Comparison of ENCODE assay signal across 8 cellular contexts in the genomic region with DNA sequence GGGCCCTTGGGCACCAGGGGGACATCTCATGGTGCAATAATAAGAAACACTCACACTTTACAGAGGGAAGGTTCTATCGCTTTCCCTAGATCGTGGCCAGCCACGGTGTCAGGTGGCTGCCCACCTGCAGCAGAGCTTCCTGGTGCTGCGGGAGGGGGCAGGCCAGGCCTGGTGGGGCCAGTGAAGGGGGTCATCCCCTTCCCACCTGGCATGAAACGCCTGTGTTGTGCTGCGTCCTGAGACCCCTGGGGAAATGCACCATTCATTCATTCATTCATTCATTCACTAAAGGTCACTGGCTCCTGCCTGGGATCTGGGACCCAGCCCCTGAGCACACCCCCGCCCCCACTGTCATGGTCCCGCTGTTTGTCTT. TPM values are rescaled to one million over a fixed set of nuclear protein-coding genes. Genes with fewer than 3 reads are reported as not detected.
DNase-seq lines count a peak whose midpoint lies in the region; ATAC-seq, FAIRE-seq and TF ChIP-seq lines count a peak whose summit lies in the region.

No MANE protein-coding gene starts in this region.

- no peak for TF ChIP-seq CTCF in PC-9 (conservative IDR thresholded peaks at IDR 0.05)
- TF ChIP-seq CTCF in epithelial cell of proximal tubule (conservative IDR thresholded peaks at IDR 0.05; ENCODE audit: low read depth, low read length): no peak
- no peak for TF ChIP-seq CTCF in pancreas (IDR thresholded peaks at IDR 0.05)
- TF ChIP-seq CTCF in D721Med (IDR thresholded peaks at IDR 0.05; ENCODE audit: insufficient read depth, missing control alignments): no peak

- H3K4me2 ChIP-seq in PC-9: peak overlapping the region; percentile 99

- H3K9me3 ChIP-seq in CD8-positive, alpha-beta memory T cell (ENCODE audit: low read length): no peaks in the 10 kb centered on the region
- H3K9me3 ChIP-seq in PC-9 (ENCODE audit: insufficient read depth, low read depth): no peaks in the 10 kb centered on the region
- no peaks in the 10 kb centered on the region for H3K9me3 ChIP-seq in pancreas

- no peaks in the 10 kb centered on the region for H3K9me3 Mint-ChIP-seq in CD8-positive, alpha-beta memory T cell

- H3K9me2 ChIP-seq in PC-9 (ENCODE audit: insufficient read depth): no peaks in the 10 kb centered on the region

- POLR2A ChIA-PET in CD8-positive, alpha-beta memory T cell (lab: Charles Lee): no interaction called here
- POLR2A ChIA-PET in PC-9 (lab: Charles Lee; ENCODE audit: unreplicated experiment): interaction anchor here (0.7 kb wide), 1 partner anchor 721 kb away, joined by 3 read pairs; no protein-coding TSS in a partner anchor

- no peak overlapping the region for H3K27ac ChIP-seq in CD8-positive, alpha-beta memory T cell (ENCODE audit: low read depth, low read length)
- H3K27ac ChIP-seq in PC-9: peak overlapping the region; percentile 74
- peak overlapping the region; percentile 71 to 89 (median 81) for H3K27ac ChIP-seq in pancreas

- H3K36me3 ChIP-seq in CD8-positive, alpha-beta memory T cell (ENCODE audit: insufficient read depth, low read length): no peaks in the 10 kb centered on the region
- H3K36me3 ChIP-seq in PC-9 (ENCODE audit: low read depth): no peaks in the 10 kb centered on the region
- no peaks in the 10 kb centered on the region for H3K36me3 ChIP-seq in pancreas

- H3K4me3 Mint-ChIP-seq in CD8-positive, alpha-beta memory T cell: peak overlapping the region in 6 of 7 donors; percentile 7 to 68 (median 67)

- FAIRE-seq in pancreas (lab: Jason Lieb, UNC) (no peak), urothelium cell line (lab: Jason Lieb, UNC) (no peak), D721Med (lab: Jason Lieb, UNC) (no peak)

- WGBS in pancreas, 2 donors: 4 to 9% methylated on average over 8 of the region's 8 CpGs

- BruUV-seq in PC-9 (replicated peaks; lab: Mats Ljungman, UMichigan): TSS peak; percentile 48

- H3K79me2 ChIP-seq in PC-9 (ENCODE audit: low read depth): peaks cover 47% of the 10 kb centered on the region

- no peaks in the 10 kb centered on the region for H3K36me3 Mint-ChIP-seq in CD8-positive, alpha-beta memory T cell

- ATAC-seq in pancreas: no peak
- ATAC-seq in GM19023 (IDR thresholded peaks at IDR 0.05; ENCODE audit: unreplicated experiment): no peak
- no peak for ATAC-seq in HG03439 (IDR thresholded peaks at IDR 0.05; ENCODE audit: unreplicated experiment)

- peaks cover 7 to 12% (median 9%) of the 10 kb centered on the region in 3 donors for H3K4me1 Mint-ChIP-seq in CD8-positive, alpha-beta memory T cell

- H3K27ac Mint-ChIP-seq in CD8-positive, alpha-beta memory T cell: peak overlapping the region in 2 of 8 donors; percentile 42 to 52

- no peak for DNase-seq in CD8-positive, alpha-beta memory T cell
- DNase-seq in PC-9 (peak in 1 of 2 experiments; percentile 23), epithelial cell of proximal tubule (ENCODE audit: low read depth) (no peak), pancreas (no peak), urothelium cell line (ENCODE audit: low spot score) (no peak), D721Med (ENCODE audit: insufficient read length, low spot score) (no peak)

- CTCF ChIA-PET in CD8-positive, alpha-beta memory T cell (lab: Charles Lee): no interaction called here
- CTCF ChIA-PET in PC-9 (lab: Charles Lee): interaction anchor here (2.3 to 2.5 kb wide), 2 partner anchors 25 to 261 kb away, joined by 7 to 19 read pairs; no protein-coding TSS in a partner anchor

- intact Hi-C loops in PC-9 (cut with micrococcal nuclease; ENCODE audit: unreplicated experiment): loop anchor here (5.0 to 10.0 kb wide), 4 partner anchors 206 to 361 kb away; partner anchors contain the start of gene RCE1
- intact Hi-C loops in pancreas (cut with DNase I): no loop called here

- H3F3A ChIP-seq in PC-9 (ENCODE audit: insufficient read depth, low read depth): peaks cover 47% of the 10 kb centered on the region

- H3K4me3 ChIP-seq in CD8-positive, alpha-beta memory T cell (ENCODE audit: low read length): peak overlapping the region; percentile 14
- H3K4me3 ChIP-seq in PC-9 (peak overlapping the region; percentile 82), epithelial cell of proximal tubule (ENCODE audit: low read depth, low read length) (peak overlapping the region; percentile 73), pancreas (peak overlapping the region; percentile 33 to 73 (median 58))

- H4K20me1 ChIP-seq in PC-9 (ENCODE audit: insufficient read depth): no peaks in the 10 kb centered on the region

- H3K4me1 ChIP-seq in CD8-positive, alpha-beta memory T cell (ENCODE audit: insufficient read depth, low read length): peaks cover 4% of the 10 kb centered on the region
- H3K4me1 ChIP-seq in PC-9 (replicated peaks; ENCODE audit: insufficient read depth) (peaks cover 66% of the 10 kb centered on the region), pancreas (peaks cover 19 to 23% (median 20%) of the 10 kb centered on the region in 3 donors)

- H3K27me3 ChIP-seq in CD8-positive, alpha-beta memory T cell (ENCODE audit: insufficient read depth, low read length, poor library complexity, severe bottlenecking): no peaks in the 10 kb centered on the region
- H3K27me3 ChIP-seq in PC-9 (ENCODE audit: insufficient read depth, low read depth) (no peaks in the 10 kb centered on the region), pancreas (no peaks in the 10 kb centered on the region)

- H3K27me3 Mint-ChIP-seq in CD8-positive, alpha-beta memory T cell: peaks cover 5 to 8% of the 10 kb centered on the region in 2 donors

- H2AFZ ChIP-seq in PC-9: peak overlapping the region; percentile 88

RNA-seq across cellular contexts. Expression of gene RHOD, which starts 0.4 kb away (rescaled TPM):
- 1 to 10 TPM; 1.7 to 1.9 TPM for total RNA-seq in CD8-positive, alpha-beta memory T cell
- polyA plus RNA-seq in CD8-positive, alpha-beta memory T cell: 1.1 TPM
- 127 and 156 TPM in 2 replicates for total RNA-seq in PC-9 (2021)
- 51.4 and 86.8 TPM in 2 replicates for total RNA-seq in epithelial cell of proximal tubule
- total RNA-seq in pancreas: 10 to 100 TPM; 14.9 to 20.3 (median 18.5) TPM
- 10 to 100 TPM; 18.6 to 45.8 TPM for polyA plus RNA-seq in pancreas

RNA-seq across cellular contexts. Expression of gene SYT12, which starts 33.3 kb away (rescaled TPM):
- total RNA-seq in CD8-positive, alpha-beta memory T cell: not detected
- not detected for polyA plus RNA-seq in CD8-positive, alpha-beta memory T cell
- total RNA-seq in PC-9 (2021) (11.1 and 12.3 TPM in 2 replicates), epithelial cell of proximal tubule (0.43 and 0.58 TPM in 2 replicates), pancreas (1 to 10 TPM in 2 of 6 donors, under 1 TPM in 4; 0.37 to 2.6 (median 0.42) TPM)
- 1 to 10 TPM in 1 of 2 donors, under 1 TPM in 1; 0.19 to 1.7 TPM for polyA plus RNA-seq in pancreas

Comparison
In these comparisons a context has a peak if more than half of its experiments do, and no peak if none do; other contexts are left out.
1. H3K4me3 ChIP-seq: peak in every context shown above with its lines; median percentile 82 in PC-9; 73 in epithelial cell of proximal tubule; 58 in pancreas; 14 in CD8-positive, alpha-beta memory T cell.
2. RNA of gene RHOD, which starts 0.4 kb away (total RNA-seq): 127 to 156 TPM in PC-9, 51.4 to 86.8 TPM in epithelial cell of proximal tubule and 14.9 to 20.3 TPM in pancreas; 1.7 to 1.9 TPM in CD8-positive, alpha-beta memory T cell; every median in the first group is over 4 times any median in the second.